In genomic region chr2:42752299-42752698, GRCh38 we compare ENCODE assay signal across 9 cellular contexts.
A peak's percentile ranks its signal among the peaks of the same experiment; 100 is the strongest.
DNase-seq lines count a peak whose midpoint lies in the region; ATAC-seq and TF ChIP-seq lines count a peak whose summit lies in the region.
"Had no signal": no experiment of that assay in that cellular context is flagged by ENCODE, and none has a peak within 500 bp of the region (broad histone marks: within the 10 kb centered on the region; RNA-seq: fewer than 3 reads in every experiment).

No MANE protein-coding gene starts in this region.

- H2AFZ ChIP-seq in SU-DHL-6 (ENCODE audit: low read depth, low read length, severe bottlenecking), result no peak overlapping the region

- no peaks in the 10 kb centered on the region for H3K9me3 ChIP-seq in SU-DHL-6 (ENCODE audit: insufficient read depth, low read length)

- H3K79me2 ChIP-seq in SU-DHL-6 (ENCODE audit: insufficient read depth, low read length), result no peaks in the 10 kb centered on the region

- H3K4me2 ChIP-seq in SU-DHL-6 (ENCODE audit: low read depth, low read length, poor library complexity, severe bottlenecking), result peak overlapping the region; percentile 23

- no peaks in the 10 kb centered on the region for H3K36me3 ChIP-seq in SU-DHL-6 (ENCODE audit: low read length)

- no peaks in the 10 kb centered on the region for H3K9me2 ChIP-seq in SU-DHL-6 (replicated peaks; ENCODE audit: insufficient read depth, low read length)

- no peak for TF ChIP-seq CTCF in SU-DHL-6 (IDR thresholded peaks at IDR 0.05; ENCODE audit: insufficient read depth, low read length, poor library complexity, severe bottlenecking)

- ATAC-seq in GM19372 (IDR thresholded peaks at IDR 0.05; ENCODE audit: low read depth, unreplicated experiment) (peak; percentile 73), HG03103 (IDR thresholded peaks at IDR 0.05; ENCODE audit: low read depth, unreplicated experiment) (peak; percentile 49), HG03439 (IDR thresholded peaks at IDR 0.05; ENCODE audit: unreplicated experiment) (no peak)

- no peak overlapping the region for H3K4me3 ChIP-seq in SU-DHL-6 (ENCODE audit: insufficient read depth, low read length, poor library complexity, severe bottlenecking)

- peak; percentile 3 for DNase-seq in AG20443 (ENCODE audit: low spot score)
- no peak for DNase-seq in NCI-H1092 (lab: John Stamatoyannopoulos, UW)
- no peak for DNase-seq in NCI-H446 treated with DMSO at 0.1 percent for 48 hours (lab: John Stamatoyannopoulos, UW)
- no peak for DNase-seq in stimulated activated CD4-positive, alpha-beta T cell treated with anti-CD3 and anti-CD28 coated beads, Interleukin-4, amount 100 ng/mL, for 4 hours
- DNase-seq: stimulated activated CD4-positive, alpha-beta T cell treated with anti-CD3 and anti-CD28 coated beads, Interleukin-2, amount 100 ng/mL, for 24 hours had no signal

- peak overlapping the region; percentile 61 for H3K27ac ChIP-seq in SU-DHL-6 (ENCODE audit: low read depth, low read length)

- peaks cover 12% of the 10 kb centered on the region for H3F3A ChIP-seq in SU-DHL-6 (ENCODE audit: insufficient read depth)

- no peaks in the 10 kb centered on the region for H4K20me1 ChIP-seq in SU-DHL-6 (ENCODE audit: low read depth, low read length)

- H3K27me3 ChIP-seq in SU-DHL-6 (ENCODE audit: low read length), result no peaks in the 10 kb centered on the region

- H3K9ac ChIP-seq in SU-DHL-6 (ENCODE audit: low read length), result no peak overlapping the region
